In the genomic region with DNA sequence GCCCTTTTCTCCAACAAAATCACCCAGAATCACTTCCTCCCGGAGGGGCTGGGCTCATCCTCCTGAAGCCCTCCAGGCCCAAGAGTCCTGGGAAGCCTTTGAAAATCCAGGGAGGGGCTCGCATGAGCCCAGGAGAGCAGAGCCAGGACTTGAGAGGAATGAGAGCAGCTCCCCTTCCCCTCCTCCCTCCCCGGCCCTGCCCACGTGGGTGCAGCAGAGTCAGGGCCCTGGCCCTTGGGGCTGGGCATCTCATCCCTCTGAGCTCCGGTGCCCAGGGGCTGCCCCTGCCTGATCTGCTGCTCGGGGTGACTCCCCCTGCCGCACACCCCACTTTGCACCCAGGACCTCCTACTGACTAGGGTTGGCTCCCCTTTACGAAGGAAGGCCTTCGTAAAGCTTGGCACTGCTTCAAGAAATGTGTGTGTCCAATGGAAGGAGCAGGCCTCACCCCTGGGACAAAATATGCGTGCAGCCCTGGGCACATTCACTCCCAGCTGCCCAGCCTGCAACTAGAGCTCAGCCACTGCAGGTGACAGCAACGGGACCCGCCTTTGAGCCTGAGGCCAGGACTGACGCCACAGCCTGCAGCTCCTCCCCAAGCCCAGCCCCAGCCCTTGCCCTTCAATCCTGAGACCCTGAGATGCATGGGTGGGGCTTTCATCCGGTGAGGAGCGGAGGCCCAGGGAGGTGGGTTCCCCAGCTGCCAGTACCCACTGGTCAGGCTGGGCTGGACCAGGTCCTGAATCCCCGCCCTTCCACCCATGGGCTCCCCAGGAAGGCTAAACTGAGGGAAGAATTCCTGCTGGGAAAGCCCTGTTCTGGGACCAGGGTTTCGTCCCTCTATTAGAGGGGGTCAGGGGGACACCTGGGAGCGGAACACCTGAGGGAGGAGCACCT, we compare ENCODE assay signal across 1 cellular context.
TF ChIP-seq lines count a peak whose summit lies in the region.

No MANE protein-coding gene starts in this region.

TF ChIP-seq in WTC11, 78 proteins besides CTCF, POLR2A, EP300 and RAD21 (continued from another document):
- TF ChIP-seq, protein P1, sequence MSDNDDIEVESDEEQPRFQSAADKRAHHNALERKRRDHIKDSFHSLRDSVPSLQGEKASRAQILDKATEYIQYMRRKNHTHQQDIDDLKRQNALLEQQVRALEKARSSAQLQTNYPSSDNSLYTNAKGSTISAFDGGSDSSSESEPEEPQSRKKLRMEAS (CRISPR knock-in tag; IDR thresholded peaks at IDR 0.05): peak; percentile 37; the same call in 1 of the 2 replicates
- TF ChIP-seq, protein P2, sequence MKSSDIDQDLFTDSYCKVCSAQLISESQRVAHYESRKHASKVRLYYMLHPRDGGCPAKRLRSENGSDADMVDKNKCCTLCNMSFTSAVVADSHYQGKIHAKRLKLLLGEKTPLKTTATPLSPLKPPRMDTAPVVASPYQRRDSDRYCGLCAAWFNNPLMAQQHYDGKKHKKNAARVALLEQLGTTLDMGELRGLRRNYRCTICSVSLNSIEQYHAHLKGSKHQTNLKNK (CRISPR knock-in tag; IDR thresholded peaks at IDR 0.05): no peak
- TF ChIP-seq RELA (CRISPR knock-in tag; IDR thresholded peaks at IDR 0.05; ENCODE audit: borderline replicate concordance) (no peak), SP1 (CRISPR knock-in tag; conservative IDR thresholded peaks at IDR 0.05) (0 out of 2 replicates have a peak, but pooled peaks have one; percentile 42), FOXP1 (CRISPR knock-in tag; IDR thresholded peaks at IDR 0.05; ENCODE audit: borderline replicate concordance) (peak; percentile 62; the same call in 1 of the 2 replicates)
- TF ChIP-seq, protein P3, sequence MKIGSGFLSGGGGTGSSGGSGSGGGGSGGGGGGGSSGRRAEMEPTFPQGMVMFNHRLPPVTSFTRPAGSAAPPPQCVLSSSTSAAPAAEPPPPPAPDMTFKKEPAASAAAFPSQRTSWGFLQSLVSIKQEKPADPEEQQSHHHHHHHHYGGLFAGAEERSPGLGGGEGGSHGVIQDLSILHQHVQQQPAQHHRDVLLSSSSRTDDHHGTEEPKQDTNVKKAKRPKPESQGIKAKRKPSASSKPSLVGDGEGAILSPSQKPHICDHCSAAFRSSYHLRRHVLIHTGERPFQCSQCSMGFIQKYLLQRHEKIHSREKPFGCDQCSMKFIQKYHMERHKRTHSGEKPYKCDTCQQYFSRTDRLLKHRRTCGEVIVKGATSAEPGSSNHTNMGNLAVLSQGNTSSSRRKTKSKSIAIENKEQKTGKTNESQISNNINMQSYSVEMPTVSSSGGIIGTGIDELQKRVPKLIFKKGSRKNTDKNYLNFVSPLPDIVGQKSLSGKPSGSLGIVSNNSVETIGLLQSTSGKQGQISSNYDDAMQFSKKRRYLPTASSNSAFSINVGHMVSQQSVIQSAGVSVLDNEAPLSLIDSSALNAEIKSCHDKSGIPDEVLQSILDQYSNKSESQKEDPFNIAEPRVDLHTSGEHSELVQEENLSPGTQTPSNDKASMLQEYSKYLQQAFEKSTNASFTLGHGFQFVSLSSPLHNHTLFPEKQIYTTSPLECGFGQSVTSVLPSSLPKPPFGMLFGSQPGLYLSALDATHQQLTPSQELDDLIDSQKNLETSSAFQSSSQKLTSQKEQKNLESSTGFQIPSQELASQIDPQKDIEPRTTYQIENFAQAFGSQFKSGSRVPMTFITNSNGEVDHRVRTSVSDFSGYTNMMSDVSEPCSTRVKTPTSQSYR (CRISPR knock-in tag; IDR thresholded peaks at IDR 0.05): no peak
- TF ChIP-seq, protein P4, sequence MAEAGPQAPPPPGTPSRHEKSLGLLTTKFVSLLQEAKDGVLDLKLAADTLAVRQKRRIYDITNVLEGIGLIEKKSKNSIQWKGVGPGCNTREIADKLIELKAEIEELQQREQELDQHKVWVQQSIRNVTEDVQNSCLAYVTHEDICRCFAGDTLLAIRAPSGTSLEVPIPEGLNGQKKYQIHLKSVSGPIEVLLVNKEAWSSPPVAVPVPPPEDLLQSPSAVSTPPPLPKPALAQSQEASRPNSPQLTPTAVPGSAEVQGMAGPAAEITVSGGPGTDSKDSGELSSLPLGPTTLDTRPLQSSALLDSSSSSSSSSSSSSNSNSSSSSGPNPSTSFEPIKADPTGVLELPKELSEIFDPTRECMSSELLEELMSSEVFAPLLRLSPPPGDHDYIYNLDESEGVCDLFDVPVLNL (CRISPR knock-in tag; IDR thresholded peaks at IDR 0.05; ENCODE audit: borderline replicate concordance, low read depth): no peak
TF ChIP-seq in WTC11: peak in this region for 6.
